8 cellular contexts compared by ENCODE assay signal in the genomic region with DNA sequence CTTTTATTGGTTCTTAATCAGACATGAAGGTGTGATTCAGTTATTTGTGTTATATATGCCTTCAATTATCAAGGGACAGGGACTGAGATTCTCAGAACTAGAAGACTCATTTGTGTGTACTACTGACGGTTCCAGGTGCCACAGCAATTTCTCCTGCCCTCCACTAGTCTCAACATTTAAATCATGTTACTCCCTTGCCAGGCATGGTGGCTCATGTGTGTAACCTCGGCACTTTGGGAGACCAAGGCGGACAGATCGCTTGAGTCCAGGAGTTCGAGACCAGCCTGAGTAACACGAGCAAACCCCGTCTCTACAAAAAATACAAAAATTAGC. TPM values are rescaled to one million over a fixed set of nuclear protein-coding genes. Genes with fewer than 3 reads are reported as not detected.
DNase-seq lines count a peak whose midpoint lies in the region; ATAC-seq, FAIRE-seq and TF ChIP-seq lines count a peak whose summit lies in the region.

No MANE protein-coding gene starts in this region.

- H3F3A ChIP-seq in Loucy (ENCODE audit: low read depth), result no peaks in the 10 kb centered on the region

- no peaks in the 10 kb centered on the region for H3K27me3 ChIP-seq in Loucy (ENCODE audit: insufficient read depth, low read length, poor library complexity, severe bottlenecking)
- H3K27me3 ChIP-seq in colonic mucosa, result no peaks in the 10 kb centered on the region

- H4K20me1 ChIP-seq in Loucy (ENCODE audit: insufficient read depth, low read length, poor library complexity, severe bottlenecking), result peaks cover 13% of the 10 kb centered on the region

- ATAC-seq in GM18502 (IDR thresholded peaks at IDR 0.05; ENCODE audit: poor library complexity, unreplicated experiment), result no peak
- no peak for ATAC-seq in HG02623 (IDR thresholded peaks at IDR 0.05; ENCODE audit: unreplicated experiment)

- H3K27ac Mint-ChIP-seq in nephron, result peak overlapping the region; percentile 70 to 93 (median 83)

- peak overlapping the region; percentile 100 for H3K4me2 ChIP-seq in Loucy (ENCODE audit: low read depth, low read length, poor library complexity, severe bottlenecking)

- peak overlapping the region; percentile 86 to 95 (median 90) for H3K4me3 Mint-ChIP-seq in nephron

- intact Hi-C loops in colonic mucosa (cut with DNase I), result loop anchor here (10.0 kb wide), 1 partner anchor 302 kb away; no protein-coding TSS in a partner anchor

- peaks cover 25% of the 10 kb centered on the region for H3K36me3 Mint-ChIP-seq in nephron (ENCODE audit: low read depth)

- no peaks in the 10 kb centered on the region for H3K9me3 Mint-ChIP-seq in nephron

- no peaks in the 10 kb centered on the region for H3K27me3 Mint-ChIP-seq in nephron (ENCODE audit: low read depth)

- no peaks in the 10 kb centered on the region for H3K9me2 ChIP-seq in Loucy (replicated peaks; ENCODE audit: low read depth, low read length)

- peak overlapping the region; percentile 86 for H3K27ac ChIP-seq in C4-2B
- H3K27ac ChIP-seq in colonic mucosa, result peak overlapping the region; percentile 91

- no peak for DNase-seq in colonic mucosa
- no peak for DNase-seq in frontal cortex (ENCODE audit: low spot score in 2 of 2)
- no peak for DNase-seq in NCI-H446 treated with DMSO at 0.1 percent for 48 hours (lab: John Stamatoyannopoulos, UW)

- H3K4me3 ChIP-seq in Loucy (ENCODE audit: low read length, poor library complexity, severe bottlenecking) (peak overlapping the region; percentile 76), colonic mucosa (peak overlapping the region; percentile 96)

- peaks cover 42% of the 10 kb centered on the region for H3K79me2 ChIP-seq in Loucy (ENCODE audit: insufficient read depth, low read length)

- H3K4me1 ChIP-seq in Loucy (ENCODE audit: insufficient read depth, low read length, poor library complexity, severe bottlenecking) (peaks cover 31% of the 10 kb centered on the region), colonic mucosa (peaks cover 20% of the 10 kb centered on the region)

- H3K4me1 Mint-ChIP-seq in nephron, result peaks cover 29% of the 10 kb centered on the region

- no peak for TF ChIP-seq CTCF in C4-2B (conservative IDR thresholded peaks at IDR 0.05)
- no peak for TF ChIP-seq CTCF in Loucy (conservative IDR thresholded peaks at IDR 0.05; ENCODE audit: low read length)
- TF ChIP-seq CTCF in colonic mucosa (IDR thresholded peaks at IDR 0.05), result no peak
- TF ChIP-seq CTCF in nephron (IDR thresholded peaks at IDR 0.05; ENCODE audit: unreplicated experiment in 3 of 3), result no peak

- H3K9me3 ChIP-seq in Loucy (ENCODE audit: insufficient read depth, low read depth, low read length) (no peaks in the 10 kb centered on the region), colonic mucosa (no peaks in the 10 kb centered on the region)

- H3K36me3 ChIP-seq in Loucy (ENCODE audit: insufficient read depth, low read length) (peaks cover 10% of the 10 kb centered on the region), colonic mucosa (no peaks in the 10 kb centered on the region)

- no peak overlapping the region for H2AFZ ChIP-seq in Loucy (ENCODE audit: low read length)

- H3K9ac ChIP-seq in Loucy (ENCODE audit: low read depth, low read length, poor library complexity, severe bottlenecking) (peak overlapping the region; percentile 91), colonic mucosa (ENCODE audit: low read depth in 2 of 2, low read length in 2 of 2) (peak overlapping the region; percentile 82 to 97)

- FAIRE-seq in frontal cortex (lab: Jason Lieb, UNC), result no peak

RNA-seq across cellular contexts. Expression of a gene that starts 1.1 kb away (rescaled TPM):
- 100 to 1,000 TPM; 206 to 261 TPM for total RNA-seq in colonic mucosa
- total RNA-seq in frontal cortex, result 32.6 TPM

RNA-seq across cellular contexts. Expression of a gene that starts 37.0 kb away (rescaled TPM):
- total RNA-seq in colonic mucosa (under 1 TPM in 1 of 2 donors, not detected in 1; 0.10 TPM), frontal cortex (under 0.01 TPM)

RNA-seq across cellular contexts. Expression of a gene that starts 40.2 kb away (rescaled TPM):
- under 1 TPM in 1 of 2 donors, not detected in 1; 0.24 TPM for total RNA-seq in colonic mucosa
- total RNA-seq in frontal cortex, result 4.9 TPM
